In the genomic region with DNA sequence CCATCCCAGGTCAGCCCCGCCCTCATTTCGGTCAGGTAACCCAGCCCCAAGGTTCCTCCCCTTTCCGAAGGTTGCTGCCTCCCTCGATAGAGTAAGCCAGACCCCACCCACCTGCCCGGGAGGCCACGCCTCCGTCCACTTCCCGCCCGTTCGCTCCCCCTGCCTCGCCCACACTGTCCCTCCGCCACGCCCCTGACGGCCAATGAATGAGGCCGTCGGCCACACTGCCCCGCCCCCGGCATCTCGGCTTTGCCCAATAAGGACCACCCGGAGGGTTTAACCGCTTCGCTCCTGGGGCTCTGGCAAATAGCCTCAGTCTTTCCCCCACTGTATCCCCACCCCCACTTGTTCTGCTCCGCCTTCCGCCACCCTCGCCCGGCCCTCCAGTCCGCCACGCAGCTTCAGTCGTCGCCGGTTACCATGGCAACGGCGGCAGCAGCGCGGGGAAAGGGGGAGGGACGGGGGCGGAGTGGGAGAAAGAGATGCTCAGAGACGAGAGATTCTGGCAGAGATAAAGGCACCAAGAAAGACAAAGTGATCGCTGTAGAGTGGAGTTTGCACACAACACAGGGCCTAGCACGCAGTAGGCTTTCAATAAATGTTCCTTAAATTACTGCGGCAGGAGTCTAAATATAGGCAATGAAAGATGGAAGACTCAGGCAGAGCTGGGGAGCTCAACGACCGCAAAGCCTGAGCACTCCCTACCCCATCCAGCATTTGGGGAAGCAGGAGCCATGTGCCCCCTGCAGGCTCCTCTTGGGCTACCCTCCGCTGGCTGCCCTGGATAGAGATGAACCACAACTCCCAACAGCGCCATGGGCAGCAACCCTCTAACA, we compare ENCODE assay signal across 8 cellular contexts. TPM values are rescaled to one million over a fixed set of nuclear protein-coding genes. Genes with fewer than 3 reads are reported as not detected.
DNase-seq lines count a peak whose midpoint lies in the region; ATAC-seq lines count a peak whose summit lies in the region.

No MANE protein-coding gene starts in this region.

- CTCF ChIA-PET in CD8-positive, alpha-beta memory T cell (lab: Charles Lee), result interaction anchor here (1.1 to 2.0 kb wide), 4 partner anchors 11 to 163 kb away, joined by 3 to 9 read pairs (median 4); partner anchors contain the start of gene DVL2

- H3K4me1 Mint-ChIP-seq in CD8-positive, alpha-beta memory T cell, result peaks cover 39 to 58% (median 51%) of the 10 kb centered on the region in 3 donors

- H3K36me3 Mint-ChIP-seq in CD8-positive, alpha-beta memory T cell, result no peaks in the 10 kb centered on the region

- peak overlapping the region; percentile 91 to 100 (median 98) for H3K27ac Mint-ChIP-seq in CD8-positive, alpha-beta memory T cell

- peak overlapping the region; percentile 81 to 96 (median 85) for H3K4me3 Mint-ChIP-seq in CD8-positive, alpha-beta memory T cell

- H3K27me3 ChIP-seq in CD8-positive, alpha-beta memory T cell (ENCODE audit: insufficient read depth, low read length, poor library complexity, severe bottlenecking), result no peaks in the 10 kb centered on the region

- ATAC-seq in GM21360 (IDR thresholded peaks at IDR 0.05; ENCODE audit: unreplicated experiment), result peak; percentile 60

- H3K4me1 ChIP-seq in CD8-positive, alpha-beta memory T cell (ENCODE audit: insufficient read depth, low read length), result peaks cover 51% of the 10 kb centered on the region

- peaks cover 9 to 13% of the 10 kb centered on the region in 2 donors for H3K27me3 Mint-ChIP-seq in CD8-positive, alpha-beta memory T cell

- H3K9me3 Mint-ChIP-seq in CD8-positive, alpha-beta memory T cell, result peaks cover 0 to 1% (median 0%) of the 10 kb centered on the region in 5 donors

- peak overlapping the region; percentile 64 for H3K4me3 ChIP-seq in CD8-positive, alpha-beta memory T cell (ENCODE audit: low read length)

- peak; percentile 97 to 99 (median 98) for DNase-seq in CD8-positive, alpha-beta memory T cell
- DNase-seq in HT1080 (ENCODE audit: low read depth) (peak; percentile 94), NK-92 (lab: John Stamatoyannopoulos, UW; ENCODE audit: unreplicated experiment) (peak; percentile 98), medulla oblongata (ENCODE audit: extremely low spot score) (peak; percentile 98)
- DNase-seq in activated CD8-positive, alpha-beta memory T cell treated with anti-CD3 and anti-CD28 coated beads for 1 hour (ENCODE audit: extremely low read depth in 1 of 2, low read depth in 1 of 2), result peak; percentile 98 to 99
- DNase-seq in effector CD8-positive, alpha-beta T cell (lab: John Stamatoyannopoulos, UW), result peak; percentile 98
- DNase-seq in stimulated activated CD4-positive, alpha-beta T cell treated with anti-CD3 and anti-CD28 coated beads, TNF-alpha, amount 100 ng/mL, for 48 hours (ENCODE audit: low read depth in 3 of 3), result peak; percentile 99 to 100 (median 100)

- no peaks in the 10 kb centered on the region for H3K9me3 ChIP-seq in CD8-positive, alpha-beta memory T cell (ENCODE audit: low read length)

- POLR2A ChIA-PET in CD8-positive, alpha-beta memory T cell (lab: Charles Lee), result interaction anchor here (1.0 to 2.3 kb wide), 7 partner anchors 19 to 473 kb away, joined by 3 to 12 read pairs (median 6); partner anchors contain the start of genes DVL2, GABARAP and WRAP53

- peak overlapping the region; percentile 83 for H3K27ac ChIP-seq in CD8-positive, alpha-beta memory T cell (ENCODE audit: low read depth, low read length)

- no peaks in the 10 kb centered on the region for H3K36me3 ChIP-seq in CD8-positive, alpha-beta memory T cell (ENCODE audit: insufficient read depth, low read length)

RNA-seq across cellular contexts. Expression of gene DLG4, which starts 5.1 kb away (rescaled TPM):
- 1 to 10 TPM; 3.5 to 4.4 TPM for total RNA-seq in CD8-positive, alpha-beta memory T cell
- 0.45 TPM for polyA plus RNA-seq in CD8-positive, alpha-beta memory T cell
- total RNA-seq in HT1080 (2014; rRNA removed; shearing (Covaris generic)), result 11.3 and 14.2 TPM in 2 replicates
- polyA plus RNA-seq in HT1080 (2015; cell fraction: cytosol; rRNA removed), result 16.1 and 22.2 TPM in 2 replicates
- polyA plus RNA-seq in HT1080 (2015; cell fraction: nucleus; rRNA removed), result 39.9 TPM in 2 replicates

RNA-seq across cellular contexts. Expression of gene ACADVL, which starts 5.2 kb away (rescaled TPM):
- total RNA-seq in CD8-positive, alpha-beta memory T cell, result 100 to 1,000 TPM; 281 to 288 TPM
- 109 TPM for polyA plus RNA-seq in CD8-positive, alpha-beta memory T cell
- 317 and 327 TPM in 2 replicates for total RNA-seq in HT1080 (2014; rRNA removed; shearing (Covaris generic))
- polyA plus RNA-seq in HT1080 (2015; cell fraction: cytosol; rRNA removed), result 149 and 172 TPM in 2 replicates
- 1,498 and 1,536 TPM in 2 replicates for polyA plus RNA-seq in HT1080 (2015; cell fraction: nucleus; rRNA removed)

RNA-seq across cellular contexts. Expression of gene DVL2, which starts 19.8 kb away (rescaled TPM):
- total RNA-seq in CD8-positive, alpha-beta memory T cell, result 10 to 100 TPM; 61.8 to 65.5 TPM
- polyA plus RNA-seq in CD8-positive, alpha-beta memory T cell, result 24.0 TPM
- 45.2 and 57.0 TPM in 2 replicates for total RNA-seq in HT1080 (2014; rRNA removed; shearing (Covaris generic))
- 22.7 and 24.2 TPM in 2 replicates for polyA plus RNA-seq in HT1080 (2015; cell fraction: cytosol; rRNA removed)
- polyA plus RNA-seq in HT1080 (2015; cell fraction: nucleus; rRNA removed), result 52.4 TPM in 2 replicates

RNA-seq across cellular contexts. Expression of gene PHF23, which starts 24.7 kb away (rescaled TPM):
- total RNA-seq in CD8-positive, alpha-beta memory T cell, result 10 to 100 TPM; 48.0 to 51.9 TPM
- polyA plus RNA-seq in CD8-positive, alpha-beta memory T cell, result 25.8 TPM
- total RNA-seq in HT1080 (2014; rRNA removed; shearing (Covaris generic)), result 94.0 and 115 TPM in 2 replicates
- 52.1 and 59.0 TPM in 2 replicates for polyA plus RNA-seq in HT1080 (2015; cell fraction: cytosol; rRNA removed)
- polyA plus RNA-seq in HT1080 (2015; cell fraction: nucleus; rRNA removed), result 55.1 and 71.8 TPM in 2 replicates

RNA-seq across cellular contexts. Expression of gene GABARAP, which starts 27.7 kb away (rescaled TPM):
- 100 to 1,000 TPM; 156 to 165 TPM for total RNA-seq in CD8-positive, alpha-beta memory T cell
- 914 TPM for polyA plus RNA-seq in CD8-positive, alpha-beta memory T cell
- total RNA-seq in HT1080 (2014; rRNA removed; shearing (Covaris generic)), result 191 and 331 TPM in 2 replicates
- 353 and 537 TPM in 2 replicates for polyA plus RNA-seq in HT1080 (2015; cell fraction: cytosol; rRNA removed)
- 170 and 196 TPM in 2 replicates for polyA plus RNA-seq in HT1080 (2015; cell fraction: nucleus; rRNA removed)

Comparison
In these comparisons a context has a peak if more than half of its experiments do, and no peak if none do; other contexts are left out.
1. Peak in every context shown above with its lines: DNase-seq, ATAC-seq, H3K4me3 ChIP-seq and H3K27ac ChIP-seq.